ENCODE assay signal across 22 cellular contexts in genomic region chr3:150666167-150666566, GRCh38. TPM values are rescaled to one million over a fixed set of nuclear protein-coding genes. Genes with fewer than 3 reads are reported as not detected.
A peak's percentile ranks its signal among the peaks of the same experiment; 100 is the strongest.
DNase-seq lines count a peak whose midpoint lies in the region; ATAC-seq and TF ChIP-seq lines count a peak whose summit lies in the region.
"Had no signal": no experiment of that assay in that cellular context is flagged by ENCODE, and none has a peak within 500 bp of the region (broad histone marks: within the 10 kb centered on the region; RNA-seq: fewer than 3 reads in every experiment).

No MANE protein-coding gene starts in this region.

- no TSS peak for BruUV-seq in A673 (replicated peaks; lab: Mats Ljungman, UMichigan)

- H3K4me3 ChIP-seq in Loucy (ENCODE audit: low read length, poor library complexity, severe bottlenecking): no peak overlapping the region
- no peak overlapping the region for H3K4me3 ChIP-seq in A673 (ENCODE audit: low read depth, low read length, poor library complexity, severe bottlenecking)
- H3K4me3 ChIP-seq: BLaER1 treated with 17β-estradiol and CSF1 and Interleukin-3, amounts not matched to agents 10 nM and 100 nM; Peyer's patch had no signal

- no peaks in the 10 kb centered on the region for H3K79me2 ChIP-seq in Loucy (ENCODE audit: insufficient read depth, low read length)

- peak; percentile 61 for ATAC-seq in activated CD8-positive, alpha-beta T cell treated with anti-CD3 and anti-CD28 coated beads for 36 hours
- peak; percentile 57 to 66 for ATAC-seq in natural killer cell treated with Interleukin-12 subunit alpha and Interleukin-12 subunit beta and Interleukin-15 and Interleukin-18, amount 100 ng/mL, for 72 hours
- ATAC-seq in left colon: no peak

- no peaks in the 10 kb centered on the region for H3K36me3 Mint-ChIP-seq in activated CD4-positive, alpha-beta T cell treated with anti-CD3 and anti-CD28 coated beads, Interleukin-2, amount 10 ng/mL, durations not matched to agents 7 days and 5 days (ENCODE audit: low read depth)
- no peaks in the 10 kb centered on the region for H3K36me3 Mint-ChIP-seq in activated CD8-positive, alpha-beta T cell treated with anti-CD3 and anti-CD28 coated beads for 36 hours (ENCODE audit: low read depth)
- H3K36me3 Mint-ChIP-seq in natural killer cell treated with Interleukin-12 subunit alpha and Interleukin-12 subunit beta and Interleukin-15 and Interleukin-18, amount 100 ng/mL, for 72 hours: no peaks in the 10 kb centered on the region

- TF ChIP-seq CTCF in Loucy (conservative IDR thresholded peaks at IDR 0.05; ENCODE audit: low read length) (no peak), A673 (conservative IDR thresholded peaks at IDR 0.05; ENCODE audit: low read depth, low read length) (no peak)
- TF ChIP-seq CTCF in activated CD8-positive, alpha-beta T cell treated with anti-CD3 and anti-CD28 coated beads for 36 hours (IDR thresholded peaks at IDR 0.05): no peak

- CTCF ChIA-PET in activated CD4-positive, alpha-beta T cell treated with anti-CD3 and anti-CD28 coated beads, Interleukin-2, amount 10 ng/mL, durations not matched to agents 7 days and 5 days (lab: Charles Lee): interaction anchor here (1.0 to 1.4 kb wide), 3 partner anchors 10 to 31 kb away, joined by 3 read pairs; no protein-coding TSS in a partner anchor
- CTCF ChIA-PET in activated CD8-positive, alpha-beta T cell treated with anti-CD3 and anti-CD28 coated beads for 36 hours (lab: Charles Lee): interaction anchor here (1.1 kb wide), 1 partner anchor 24 kb away, joined by 3 read pairs; no protein-coding TSS in a partner anchor
- CTCF ChIA-PET in A673 (lab: Charles Lee): no interaction called here

- H3K4me2 ChIP-seq in Loucy (ENCODE audit: low read depth, low read length, poor library complexity, severe bottlenecking): peak overlapping the region; percentile 2

- H3K4me1 ChIP-seq in Loucy (ENCODE audit: insufficient read depth, low read length, poor library complexity, severe bottlenecking): peaks cover 16% of the 10 kb centered on the region
- no peaks in the 10 kb centered on the region for H3K4me1 ChIP-seq in A673 (ENCODE audit: insufficient read depth, low read length, poor library complexity, severe bottlenecking)
- H3K4me1 ChIP-seq: Peyer's patch had no signal

- no peaks in the 10 kb centered on the region for H3F3A ChIP-seq in Loucy (ENCODE audit: low read depth)

- H3K9me3 ChIP-seq in Loucy (ENCODE audit: insufficient read depth, low read depth, low read length): no peaks in the 10 kb centered on the region
- H3K9me3 ChIP-seq in A673 (ENCODE audit: low read depth, low read length, poor library complexity, severe bottlenecking): no peaks in the 10 kb centered on the region
- H3K9me3 ChIP-seq: BLaER1 treated with 17β-estradiol and CSF1 and Interleukin-3, amounts not matched to agents 10 nM and 100 nM; Peyer's patch had no signal

- peak overlapping the region; percentile 6 for H3K27ac Mint-ChIP-seq in activated CD4-positive, alpha-beta T cell treated with anti-CD3 and anti-CD28 coated beads, Interleukin-2, amount 10 ng/mL, durations not matched to agents 7 days and 5 days
- no peak overlapping the region for H3K27ac Mint-ChIP-seq in activated CD8-positive, alpha-beta T cell treated with anti-CD3 and anti-CD28 coated beads for 36 hours
- peak overlapping the region in 1 of 2 donors; percentile 80 for H3K27ac Mint-ChIP-seq in natural killer cell treated with Interleukin-12 subunit alpha and Interleukin-12 subunit beta and Interleukin-15 and Interleukin-18, amount 100 ng/mL, for 72 hours
- H3K27ac Mint-ChIP-seq: HFFc6 had no signal

- peak; percentile 45 for DNase-seq in activated CD4-positive, alpha-beta T cell treated with anti-CD3 and anti-CD28 coated beads, Interleukin-2, amount 10 ng/mL, durations not matched to agents 7 days and 5 days
- DNase-seq in activated CD4-positive, alpha-beta T cell treated with anti-CD3 and anti-CD28 coated beads, Interleukin-2, amount 50 U/mL, for 4 hours: no peak
- DNase-seq in activated CD8-positive, alpha-beta T cell treated with anti-CD3 and anti-CD28 coated beads for 36 hours: peak; percentile 20
- DNase-seq in natural killer cell treated with Interleukin-12 subunit alpha and Interleukin-12 subunit beta and Interleukin-15 and Interleukin-18, amount 100 ng/mL, for 72 hours (ENCODE audit: low spot score): no peak
- DNase-seq in superior temporal gyrus (ENCODE audit: extremely low spot score) (no peak), A673 (ENCODE audit: low spot score) (no peak), left colon (no peak)
- DNase-seq: DMS 273 treated with DMSO at 0.1 percent for 48 hours, GF-D8, HFFc6, KG1, NCI-H1092, NCI-H146, NCI-H2081 treated with DMSO at 0.1 percent for 48 hours, NCI-H510A treated with DMSO at 0.1 percent for 48 hours, Right ventricle myocardium superior had no signal

- intact Hi-C loops in activated CD8-positive, alpha-beta T cell treated with anti-CD3 and anti-CD28 coated beads for 36 hours (cut with micrococcal nuclease): no loop called here
- intact Hi-C loops in A673 (cut with micrococcal nuclease; ENCODE audit: unreplicated experiment) (no loop called here), left colon (cut with DNase I, micrococcal nuclease) (no loop called here)

- peaks cover 29% of the 10 kb centered on the region for H3K4me1 Mint-ChIP-seq in activated CD4-positive, alpha-beta T cell treated with anti-CD3 and anti-CD28 coated beads, Interleukin-2, amount 10 ng/mL, durations not matched to agents 7 days and 5 days
- H3K4me1 Mint-ChIP-seq in activated CD8-positive, alpha-beta T cell treated with anti-CD3 and anti-CD28 coated beads for 36 hours (ENCODE audit: low read depth): peaks cover 8% of the 10 kb centered on the region
- H3K4me1 Mint-ChIP-seq in natural killer cell treated with Interleukin-12 subunit alpha and Interleukin-12 subunit beta and Interleukin-15 and Interleukin-18, amount 100 ng/mL, for 72 hours (ENCODE audit: low read depth in 2 of 2): peaks cover 20 to 27% of the 10 kb centered on the region in 2 donors

- peaks cover 38% of the 10 kb centered on the region for H3K27me3 Mint-ChIP-seq in activated CD4-positive, alpha-beta T cell treated with anti-CD3 and anti-CD28 coated beads, Interleukin-2, amount 10 ng/mL, durations not matched to agents 7 days and 5 days
- peaks cover 3% of the 10 kb centered on the region for H3K27me3 Mint-ChIP-seq in activated CD8-positive, alpha-beta T cell treated with anti-CD3 and anti-CD28 coated beads for 36 hours
- peaks cover 0 to 3% of the 10 kb centered on the region in 2 donors for H3K27me3 Mint-ChIP-seq in natural killer cell treated with Interleukin-12 subunit alpha and Interleukin-12 subunit beta and Interleukin-15 and Interleukin-18, amount 100 ng/mL, for 72 hours

- peak overlapping the region; percentile 29 for H2AFZ ChIP-seq in Loucy (ENCODE audit: low read length)

- H3K9me2 ChIP-seq in Loucy (replicated peaks; ENCODE audit: low read depth, low read length): no peaks in the 10 kb centered on the region

- H3K4me3 Mint-ChIP-seq in activated CD4-positive, alpha-beta T cell treated with anti-CD3 and anti-CD28 coated beads, Interleukin-2, amount 10 ng/mL, durations not matched to agents 7 days and 5 days: no peak overlapping the region
- H3K4me3 Mint-ChIP-seq in activated CD8-positive, alpha-beta T cell treated with anti-CD3 and anti-CD28 coated beads for 36 hours: no peak overlapping the region
- H3K4me3 Mint-ChIP-seq in natural killer cell treated with Interleukin-12 subunit alpha and Interleukin-12 subunit beta and Interleukin-15 and Interleukin-18, amount 100 ng/mL, for 72 hours: no peak overlapping the region
- H3K4me3 Mint-ChIP-seq: HFFc6 had no signal

- H3K9me3 Mint-ChIP-seq in activated CD4-positive, alpha-beta T cell treated with anti-CD3 and anti-CD28 coated beads, Interleukin-2, amount 10 ng/mL, durations not matched to agents 7 days and 5 days: no peaks in the 10 kb centered on the region
- no peaks in the 10 kb centered on the region for H3K9me3 Mint-ChIP-seq in activated CD8-positive, alpha-beta T cell treated with anti-CD3 and anti-CD28 coated beads for 36 hours
- no peaks in the 10 kb centered on the region for H3K9me3 Mint-ChIP-seq in natural killer cell treated with Interleukin-12 subunit alpha and Interleukin-12 subunit beta and Interleukin-15 and Interleukin-18, amount 100 ng/mL, for 72 hours
- H3K9me3 Mint-ChIP-seq: HFFc6 had no signal

- no peaks in the 10 kb centered on the region for H4K20me1 ChIP-seq in Loucy (ENCODE audit: insufficient read depth, low read length, poor library complexity, severe bottlenecking)
- H4K20me1 ChIP-seq: BLaER1 treated with 17β-estradiol and CSF1 and Interleukin-3, amounts not matched to agents 10 nM and 100 nM had no signal

- H3K27ac ChIP-seq in A673 (ENCODE audit: low read depth, low read length, poor library complexity, severe bottlenecking): no peak overlapping the region
- H3K27ac ChIP-seq: BLaER1 treated with 17β-estradiol and CSF1 and Interleukin-3, amounts not matched to agents 10 nM and 100 nM; Peyer's patch had no signal

- H3K36me3 ChIP-seq in Loucy (ENCODE audit: insufficient read depth, low read length) (no peaks in the 10 kb centered on the region), A673 (ENCODE audit: insufficient read depth, low read length, poor library complexity, severe bottlenecking) (no peaks in the 10 kb centered on the region)
- H3K36me3 ChIP-seq: BLaER1 treated with 17β-estradiol and CSF1 and Interleukin-3, amounts not matched to agents 10 nM and 100 nM; Peyer's patch had no signal

- no peaks in the 10 kb centered on the region for H3K27me3 ChIP-seq in Loucy (ENCODE audit: insufficient read depth, low read length, poor library complexity, severe bottlenecking)
- peaks cover 11% of the 10 kb centered on the region for H3K27me3 ChIP-seq in A673 (replicated peaks; ENCODE audit: insufficient read depth, low read depth, low read length, poor library complexity)
- H3K27me3 ChIP-seq: BLaER1 treated with 17β-estradiol and CSF1 and Interleukin-3, amounts not matched to agents 10 nM and 100 nM; Peyer's patch had no signal

- no peak overlapping the region for H3K9ac ChIP-seq in Loucy (ENCODE audit: low read depth, low read length, poor library complexity, severe bottlenecking)
- H3K9ac ChIP-seq: BLaER1 treated with 17β-estradiol and CSF1 and Interleukin-3, amounts not matched to agents 10 nM and 100 nM had no signal

- POLR2A ChIA-PET in activated CD4-positive, alpha-beta T cell treated with anti-CD3 and anti-CD28 coated beads, Interleukin-2, amount 10 ng/mL, durations not matched to agents 7 days and 5 days (lab: Charles Lee): no interaction called here
- POLR2A ChIA-PET in activated CD8-positive, alpha-beta T cell treated with anti-CD3 and anti-CD28 coated beads for 36 hours (lab: Charles Lee): no interaction called here
- POLR2A ChIA-PET in A673 (lab: Charles Lee; ENCODE audit: low non-redundant PET): no interaction called here

RNA-seq across cellular contexts. Expression of gene ERICH6, which starts 37.6 kb away (rescaled TPM):
- under 1 TPM; 0.50 to 0.81 TPM for total RNA-seq in activated CD4-positive, alpha-beta T cell treated with anti-CD3 and anti-CD28 coated beads, Interleukin-2, amount 10 ng/mL, durations not matched to agents 7 days and 5 days
- not detected for total RNA-seq in activated CD8-positive, alpha-beta T cell treated with anti-CD3 and anti-CD28 coated beads for 36 hours
- under 1 TPM in 1 of 2 donors, not detected in 1; 0.33 TPM for total RNA-seq in natural killer cell treated with Interleukin-12 subunit alpha and Interleukin-12 subunit beta and Interleukin-15 and Interleukin-18, amount 100 ng/mL, for 72 hours
- total RNA-seq in A673 (2021): 0.24 and 0.32 TPM in 2 replicates
- not detected for total RNA-seq in left colon
- total RNA-seq: A172, Daoy, MCF 10A, Peyer's patch, Right ventricle myocardium superior had no signal

Comparison
In these comparisons a context has a peak if more than half of its experiments do, and no peak if none do; other contexts are left out.
1. DNase-seq: peak in activated CD4-positive, alpha-beta T cell treated with anti-CD3 and anti-CD28 coated beads, Interleukin-2, amount 10 ng/mL, durations not matched to agents 7 days and 5 days (single experiment) and activated CD8-positive, alpha-beta T cell treated with anti-CD3 and anti-CD28 coated beads for 36 hours (single experiment); none in activated CD4-positive, alpha-beta T cell treated with anti-CD3 and anti-CD28 coated beads, Interleukin-2, amount 50 U/mL, for 4 hours (0 of 2), natural killer cell treated with Interleukin-12 subunit alpha and Interleukin-12 subunit beta and Interleukin-15 and Interleukin-18, amount 100 ng/mL, for 72 hours (single experiment), superior temporal gyrus (single experiment), A673 (single experiment) and left colon (0 of 2).